Comparison of ENCODE assay signal across 12 cellular contexts in the genomic region with DNA sequence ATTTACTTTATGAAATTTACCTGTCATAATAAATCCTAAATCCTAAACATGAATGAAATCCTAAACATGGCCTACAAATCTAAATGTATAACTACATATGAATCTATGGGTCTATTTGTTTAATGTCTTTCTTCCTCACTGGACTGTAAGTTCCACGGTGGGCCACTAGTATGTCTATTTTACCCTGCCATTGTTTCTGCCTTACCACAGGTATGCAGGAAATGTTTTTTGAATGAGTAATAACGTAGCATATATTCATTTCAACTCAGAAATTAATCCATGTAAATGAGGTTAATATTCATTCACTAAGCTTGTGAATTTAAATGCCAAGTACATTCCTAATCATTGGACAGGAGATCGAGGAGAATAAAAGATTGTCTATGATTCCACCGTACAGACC. TPM values are rescaled to one million over a fixed set of nuclear protein-coding genes. Genes with fewer than 3 reads are reported as not detected.
DNase-seq lines count a peak whose midpoint lies in the region; ATAC-seq and TF ChIP-seq lines count a peak whose summit lies in the region.
"Had no signal": no experiment of that assay in that cellular context is flagged by ENCODE, and none has a peak within 500 bp of the region (broad histone marks: within the 10 kb centered on the region; RNA-seq: fewer than 3 reads in every experiment).

No MANE protein-coding gene starts in this region.

- in situ Hi-C loops in transverse colon (cut with MboI; ENCODE audit: low pct_ligation_motif_present in 1 of 4, low pct_unique_long_range_greater_than_20kb in 1 of 4, low sequenced_read_pairs in 3 of 4): loop anchor here in 1 of 4 donors (25.0 kb wide), 1 partner anchor 1007 kb away; no protein-coding TSS in a partner anchor

- no peak for TF ChIP-seq POLR2A in transverse colon (IDR thresholded peaks at IDR 0.05)

- H3K4me3 Mint-ChIP-seq in activated CD4-positive, alpha-beta T cell treated with anti-CD3 and anti-CD28 coated beads, Interleukin-2, amount 10 ng/mL, durations not matched to agents 24 days and 14 days: no peak overlapping the region

- H3K27me3 ChIP-seq in SJSA1 (replicated peaks) (no peaks in the 10 kb centered on the region), transverse colon (no peaks in the 10 kb centered on the region)

- no peak overlapping the region for H3K4me3 ChIP-seq in SJSA1
- H3K4me3 ChIP-seq in skeletal muscle cell (ENCODE audit: low read depth, low read length): no peak overlapping the region
- no peak overlapping the region for H3K4me3 ChIP-seq in transverse colon
- H3K4me3 ChIP-seq: psoas muscle had no signal

- no peak for ATAC-seq in GM21526 (IDR thresholded peaks at IDR 0.05; ENCODE audit: low FRiP score, unreplicated experiment)
- ATAC-seq: psoas muscle had no signal

- H3K36me3 ChIP-seq in SJSA1 (peaks cover 9% of the 10 kb centered on the region; the same call in 1 of the 2 replicates), transverse colon (peaks cover 0 to 20% (median 2%) of the 10 kb centered on the region in 4 donors)

- H3K36me3 Mint-ChIP-seq in activated CD4-positive, alpha-beta T cell treated with anti-CD3 and anti-CD28 coated beads, Interleukin-2, amount 10 ng/mL, durations not matched to agents 24 days and 14 days (ENCODE audit: low read depth): peaks cover 7% of the 10 kb centered on the region

- H3K9me3 ChIP-seq in SJSA1 (replicated peaks) (no peaks in the 10 kb centered on the region), transverse colon (no peaks in the 10 kb centered on the region)
- H3K9me3 ChIP-seq: psoas muscle had no signal

- DNase-seq in HCEC 1CT (peak; percentile 50), SJSA1 (ENCODE audit: low read depth in 1 of 2, low spot score in 2 of 2) (peak; percentile 60 to 78), epithelial cell of prostate (ENCODE audit: low read depth, low spot score) (peak; percentile 51), skeletal muscle cell (ENCODE audit: low read depth) (peak; percentile 14), transverse colon (no peak)
- DNase-seq in activated CD4-positive, alpha-beta T cell treated with anti-CD3 and anti-CD28 coated beads for 48 hours: no peak
- DNase-seq in activated CD4-positive, alpha-beta T cell treated with anti-CD3 and anti-CD28 coated beads, Interleukin-2, amount 10 ng/mL, durations not matched to agents 24 days and 14 days: no peak
- DNase-seq: mesendoderm, psoas muscle, SHP77 treated with DMSO at 0.1 percent for 48 hours had no signal

- intact Hi-C loops in activated CD4-positive, alpha-beta T cell treated with anti-CD3 and anti-CD28 coated beads, Interleukin-2, amount 10 ng/mL, durations not matched to agents 24 days and 14 days (cut with micrococcal nuclease): no loop called here
- intact Hi-C loops in transverse colon (cut with DNase I; ENCODE audit: low total_unique reads): no loop called here

- H3K27ac Mint-ChIP-seq in activated CD4-positive, alpha-beta T cell treated with anti-CD3 and anti-CD28 coated beads, Interleukin-2, amount 10 ng/mL, durations not matched to agents 24 days and 14 days: no peak overlapping the region
- H3K27ac Mint-ChIP-seq: activated T-helper 2 cell treated with anti-CD3 and anti-CD28 coated beads, Interferon-gamma antibody, Interleukin-2, Interleukin-4, amounts not matched to agents 10 μg/mL and 5 μg/mL and 100 μg/mL, durations not matched to agents 14 hours and 24 hours and 36 hours had no signal

- TF ChIP-seq EP300 in transverse colon (IDR thresholded peaks at IDR 0.05; ENCODE audit: low read depth): no peak

- peaks cover 21% of the 10 kb centered on the region for H3K4me1 ChIP-seq in SJSA1 (replicated peaks)
- no peaks in the 10 kb centered on the region for H3K4me1 ChIP-seq in transverse colon
- H3K4me1 ChIP-seq: psoas muscle had no signal

- H3K27ac ChIP-seq in SJSA1 (peak overlapping the region; percentile 79), epithelial cell of prostate (peak overlapping the region; percentile 73), transverse colon (no peak overlapping the region)
- H3K27ac ChIP-seq: psoas muscle had no signal

- no peaks in the 10 kb centered on the region for H3K9me3 Mint-ChIP-seq in activated CD4-positive, alpha-beta T cell treated with anti-CD3 and anti-CD28 coated beads, Interleukin-2, amount 10 ng/mL, durations not matched to agents 24 days and 14 days
- H3K9me3 Mint-ChIP-seq: activated T-helper 2 cell treated with anti-CD3 and anti-CD28 coated beads, Interferon-gamma antibody, Interleukin-2, Interleukin-4, amounts not matched to agents 10 μg/mL and 5 μg/mL and 100 μg/mL, durations not matched to agents 14 hours and 24 hours and 36 hours had no signal

- H3K4me1 Mint-ChIP-seq in activated CD4-positive, alpha-beta T cell treated with anti-CD3 and anti-CD28 coated beads, Interleukin-2, amount 10 ng/mL, durations not matched to agents 24 days and 14 days: peaks cover 3% of the 10 kb centered on the region

- 71 to 72% methylated on average over 4 of the region's 4 CpGs for WGBS in transverse colon (ENCODE audit: low coverage in 1 of 2), 2 donors

- H3K27me3 Mint-ChIP-seq in activated CD4-positive, alpha-beta T cell treated with anti-CD3 and anti-CD28 coated beads, Interleukin-2, amount 10 ng/mL, durations not matched to agents 24 days and 14 days: no peaks in the 10 kb centered on the region

- no peak for TF ChIP-seq CTCF in transverse colon (IDR thresholded peaks at IDR 0.05)

RNA-seq across cellular contexts. Expression of gene B3GALNT2, which starts 35.3 kb away (rescaled TPM):
- 35.7 and 56.8 TPM in 2 replicates for total RNA-seq in SJSA1 (2014; rRNA removed; shearing (Covaris generic))
- total RNA-seq in activated CD4-positive, alpha-beta T cell treated with anti-CD3 and anti-CD28 coated beads, Interleukin-2, amount 10 ng/mL, durations not matched to agents 24 days and 14 days: 16.1 and 17.2 TPM in 2 replicates
- total RNA-seq in transverse colon: 10 to 100 TPM; 21.4 to 42.2 (median 30.5) TPM

Comparison
In these comparisons a context has a peak if more than half of its experiments do, and no peak if none do; other contexts are left out.
1. DNase-seq: peak in HCEC 1CT (single experiment), SJSA1 (2 of 2), epithelial cell of prostate (single experiment) and skeletal muscle cell (single experiment); none in activated CD4-positive, alpha-beta T cell treated with anti-CD3 and anti-CD28 coated beads for 48 hours (single experiment), activated CD4-positive, alpha-beta T cell treated with anti-CD3 and anti-CD28 coated beads, Interleukin-2, amount 10 ng/mL, durations not matched to agents 24 days and 14 days (single experiment) and transverse colon (single experiment).
2. H3K27ac ChIP-seq: peak in SJSA1 (single experiment) and epithelial cell of prostate (single experiment); none in transverse colon (0 of 4).